In the genomic region with DNA sequence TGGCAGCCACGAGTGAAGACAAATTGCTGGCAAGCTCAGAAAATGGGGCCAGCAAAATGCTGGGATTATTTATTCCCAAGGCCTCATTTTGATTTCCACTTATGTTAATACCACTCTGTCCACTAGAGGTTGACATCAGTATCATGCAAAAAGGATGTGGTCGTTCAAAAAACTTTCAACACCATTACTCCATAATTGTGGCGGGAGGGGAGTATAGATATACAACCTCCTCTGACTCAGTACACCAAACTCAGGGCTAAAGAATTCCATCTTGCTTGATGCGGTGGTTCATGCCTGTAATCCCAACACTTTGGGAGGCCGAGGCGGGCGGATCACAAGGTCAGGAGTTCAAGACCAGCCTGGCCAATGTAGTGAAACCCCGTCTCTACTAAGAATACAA, we compare ENCODE assay signal across 8 cellular contexts.
DNase-seq lines count a peak whose midpoint lies in the region; TF ChIP-seq lines count a peak whose summit lies in the region.
"Not testable (repeated sequence)": the region's sequence is repeated elsewhere in the genome, so short reads cannot be mapped to it uniquely, and the experiment has no call there.

No MANE protein-coding gene starts in this region.

- in situ Hi-C loops in brain microvascular endothelial cell (cut with HindIII; ENCODE audit: low pct_ligation_motif_present, low sequenced_read_pairs): not testable (repeated sequence)

- H3K4me3 ChIP-seq in brain microvascular endothelial cell (ENCODE audit: low read depth, low read length); fibroblast of mammary gland (ENCODE audit: control insufficient read depth, low read depth, low read length): not testable (repeated sequence)

- H3K36me3 ChIP-seq in brain microvascular endothelial cell (replicated peaks): not testable (repeated sequence)

- H3K27ac ChIP-seq in brain microvascular endothelial cell: not testable (repeated sequence)

- DNase-seq in EH (ENCODE audit: low read depth) (peak; percentile 67), HS-5 (ENCODE audit: low read depth) (peak; percentile 87), NCI-H226 (peak; percentile 96), T1000 (lab: John Stamatoyannopoulos, UW) (peak; percentile 45), brain microvascular endothelial cell (peak; percentile 93), fibroblast of mammary gland (ENCODE audit: low read depth) (peak; percentile 93), kidney tubule cell (ENCODE audit: low spot score) (peak; percentile 56), stromal cell of bone marrow (ENCODE audit: low read depth) (peak; percentile 57)

- TF ChIP-seq CTCF in brain microvascular endothelial cell (IDR thresholded peaks at IDR 0.05; ENCODE audit: low read depth, low read length, missing control alignments): peak; percentile 41
- peak; percentile 42 for TF ChIP-seq CTCF in fibroblast of mammary gland (conservative IDR thresholded peaks at IDR 0.05; ENCODE audit: control insufficient read depth, insufficient read depth, low read depth, low read length)

- H3K27me3 ChIP-seq in brain microvascular endothelial cell (replicated peaks): not testable (repeated sequence)

Comparison
In these comparisons a context has a peak if more than half of its experiments do, and no peak if none do; other contexts are left out.
1. DNase-seq: peak in every context shown above with its lines; median percentile 96 in NCI-H226; 93 in brain microvascular endothelial cell; 93 in fibroblast of mammary gland; 87 in HS-5; 67 in EH; 57 in stromal cell of bone marrow; 56 in kidney tubule cell; 45 in T1000.